21 cellular contexts compared by ENCODE assay signal in genomic region chr2:119012345-119013301, GRCh38.
"Had no signal": no experiment of that assay in that cellular context is flagged by ENCODE, and none has a peak within 500 bp of the region (broad histone marks: within the 10 kb centered on the region; RNA-seq: fewer than 3 reads in every experiment).

No MANE protein-coding gene starts in this region.

- H3K27ac Mint-ChIP-seq: activated B cell treated with CpG ODN at 0.5 μM for 24 hours; activated CD8-positive, alpha-beta T cell treated with anti-CD3 and anti-CD28 coated beads for 36 hours; activated naive CD4-positive, alpha-beta T cell treated with anti-CD3 and anti-CD28 coated beads, Interleukin-2, amount 50 U/mL, for 24 hours; activated naive CD8-positive, alpha-beta T cell treated with anti-CD3 and anti-CD28 coated beads, Interleukin-2, amount 50 U/mL, for 24 hours; activated T-helper 17 cell treated with anti-CD3 and anti-CD28 coated beads, Interleukin-2, amount 50 U/mL, for 72 hours; dendritic cell treated with granulocyte-macrophage colony-stimulating factor and Interleukin-4, amounts not matched to agents 40 ng/mL and 50 ng/mL, for 4 days; mesothelial cell of epicardium; naive B cell; nephron progenitor cell; T-helper 2 cell treated with Interferon-gamma antibody and Interleukin-4, amounts not matched to agents 5 μg/mL and 100 μg/mL, for 36 hours had no signal

- H3K36me3 Mint-ChIP-seq: activated naive CD4-positive, alpha-beta T cell treated with anti-CD3 and anti-CD28 coated beads, Interleukin-2, amount 50 U/mL, for 24 hours; mesothelial cell of epicardium; naive B cell had no signal

- ATAC-seq: activated CD8-positive, alpha-beta T cell treated with anti-CD3 and anti-CD28 coated beads for 36 hours; activated naive CD8-positive, alpha-beta T cell treated with anti-CD3 and anti-CD28 coated beads, Interleukin-2, amount 50 U/mL, for 24 hours; activated T-helper 17 cell treated with anti-CD3 and anti-CD28 coated beads, Interleukin-2, amount 50 U/mL, for 72 hours had no signal

- DNase-seq: activated B cell treated with CpG ODN at 0.5 μM for 24 hours; activated CD4-positive, alpha-beta T cell treated with anti-CD3 and anti-CD28 coated beads for 4 hours; activated CD8-positive, alpha-beta T cell treated with anti-CD3 and anti-CD28 coated beads for 36 hours; activated naive CD8-positive, alpha-beta T cell treated with anti-CD3 and anti-CD28 coated beads, Interleukin-2, amount 50 U/mL, for 24 hours; activated T-cell treated with anti-CD3 and anti-CD28 coated beads, Interleukin-2, amount 50 U/mL, for 4 hours; caudate nucleus; effector CD4-positive, alpha-beta T cell; lower lobe of right lung; naive B cell; nephron progenitor cell; nucleus accumbens; stimulated activated CD4-positive, alpha-beta T cell treated with anti-CD3 and anti-CD28 coated beads, Interleukin-15, amount 100 ng/mL, for 24 hours; stimulated activated CD4-positive, alpha-beta T cell treated with anti-CD3 and anti-CD28 coated beads, Interleukin-2, amount 100 ng/mL, for 24 hours; stimulated activated naive CD4-positive, alpha-beta T cell; T-helper 1 cell; tibial artery had no signal

- H3K4me1 Mint-ChIP-seq: activated B cell treated with CpG ODN at 0.5 μM for 24 hours; activated naive CD8-positive, alpha-beta T cell treated with anti-CD3 and anti-CD28 coated beads, Interleukin-2, amount 50 U/mL, for 24 hours; activated T-helper 17 cell treated with anti-CD3 and anti-CD28 coated beads, Interleukin-2, amount 50 U/mL, for 72 hours; mesothelial cell of epicardium; naive B cell; nephron progenitor cell had no signal

- H3K4me3 Mint-ChIP-seq: activated B cell treated with CpG ODN at 0.5 μM for 24 hours; activated CD8-positive, alpha-beta T cell treated with anti-CD3 and anti-CD28 coated beads for 36 hours; activated naive CD4-positive, alpha-beta T cell treated with anti-CD3 and anti-CD28 coated beads, Interleukin-2, amount 50 U/mL, for 24 hours; activated naive CD8-positive, alpha-beta T cell treated with anti-CD3 and anti-CD28 coated beads, Interleukin-2, amount 50 U/mL, for 24 hours; activated T-cell treated with anti-CD3 and anti-CD28 coated beads, Interleukin-2, amount 50 U/mL, for 4 hours; activated T-helper 17 cell treated with anti-CD3 and anti-CD28 coated beads, Interleukin-2, amount 50 U/mL, for 72 hours; dendritic cell treated with granulocyte-macrophage colony-stimulating factor and Interleukin-4, amounts not matched to agents 40 ng/mL and 50 ng/mL, for 4 days; mesothelial cell of epicardium; naive B cell; T-helper 2 cell treated with Interferon-gamma antibody and Interleukin-4, amounts not matched to agents 5 μg/mL and 100 μg/mL, for 36 hours had no signal

- H3K9me3 Mint-ChIP-seq: activated B cell treated with CpG ODN at 0.5 μM for 24 hours; activated CD8-positive, alpha-beta T cell treated with anti-CD3 and anti-CD28 coated beads for 36 hours; activated naive CD4-positive, alpha-beta T cell treated with anti-CD3 and anti-CD28 coated beads, Interleukin-2, amount 50 U/mL, for 24 hours; activated naive CD8-positive, alpha-beta T cell treated with anti-CD3 and anti-CD28 coated beads, Interleukin-2, amount 50 U/mL, for 24 hours; activated T-cell treated with anti-CD3 and anti-CD28 coated beads, Interleukin-2, amount 50 U/mL, for 4 hours; activated T-helper 17 cell treated with anti-CD3 and anti-CD28 coated beads, Interleukin-2, amount 50 U/mL, for 72 hours; dendritic cell treated with granulocyte-macrophage colony-stimulating factor and Interleukin-4, amounts not matched to agents 40 ng/mL and 50 ng/mL, for 4 days; mesothelial cell of epicardium; T-helper 2 cell treated with Interferon-gamma antibody and Interleukin-4, amounts not matched to agents 5 μg/mL and 100 μg/mL, for 36 hours had no signal
